In genomic region chr18:60599995-60600394, GRCh38 we compare ENCODE assay signal across 24 cellular contexts.
"Had no signal": no experiment of that assay in that cellular context is flagged by ENCODE, and none has a peak within 500 bp of the region (broad histone marks: within the 10 kb centered on the region; RNA-seq: fewer than 3 reads in every experiment).

No MANE protein-coding gene starts in this region.

- H3K4me1 ChIP-seq: Peyer's patch, SJCRH30 had no signal

- DNase-seq: NCI-H1092; NCI-H1436; NCI-H187; NCI-H2029; NCI-H2081 treated with DMSO at 0.1 percent for 48 hours; NCI-H2171; NCI-H226; NCI-H446; NCI-H510A; NCI-H524 treated with DMSO at 0.1 percent for 48 hours; NCI-H69; NCI-H774; NK-92 treated with Interleukin-12 subunit alpha and Interleukin-12 subunit beta, amount 100 ng/mL, for 24 hours; OCI-M1; PC-9; Peyer's patch; SHP77 treated with DMSO at 0.1 percent for 48 hours; SJCRH30; T-helper 1 cell; T-helper 17 cell had no signal

- H3K9me3 ChIP-seq: Peyer's patch, SJCRH30 had no signal

- H3K27me3 ChIP-seq: Peyer's patch, SJCRH30 had no signal

- H3K27ac ChIP-seq: HL-60, PC-9, Peyer's patch, SJCRH30, SK-N-MC had no signal

- H3K4me2 ChIP-seq: PC-9 had no signal

- ATAC-seq: K562, Right ventricle myocardium inferior, T-helper 17 cell had no signal

- H3K4me3 ChIP-seq: K562, PC-9, Peyer's patch, SJCRH30, SK-N-MC had no signal

- H2AFZ ChIP-seq: PC-9 had no signal

- H3K36me3 ChIP-seq: Peyer's patch, SJCRH30 had no signal
